ENCODE assay signal across 12 cellular contexts in genomic region chr3:197317250-197317963, GRCh38. TPM values are rescaled to one million over a fixed set of nuclear protein-coding genes. Genes with fewer than 3 reads are reported as not detected.
DNase-seq lines count a peak whose midpoint lies in the region; ATAC-seq and TF ChIP-seq lines count a peak whose summit lies in the region.
"Had no signal": no experiment of that assay in that cellular context is flagged by ENCODE, and none has a peak within 500 bp of the region (broad histone marks: within the 10 kb centered on the region; RNA-seq: fewer than 3 reads in every experiment).

No MANE protein-coding gene starts in this region.

- H3K9ac ChIP-seq in HCT116 (ENCODE audit: low read length): no peak overlapping the region
- H3K9ac ChIP-seq in SK-N-SH: no peak overlapping the region
- no peak overlapping the region for H3K9ac ChIP-seq in smooth muscle cell (ENCODE audit: low read depth)

- H3K4me1 ChIP-seq in HCT116 (ENCODE audit: control insufficient read depth in 1 of 2, insufficient read depth in 2 of 2, low read length in 2 of 2) (peaks cover 7 to 20% of the 10 kb centered on the region in 2 experiments; a peak in 3 of 4 replicates), SK-N-SH (ENCODE audit: control insufficient read depth in 1 of 2, insufficient read depth in 2 of 2, low read depth in 1 of 2, low read length in 1 of 2) (no peaks in the 10 kb centered on the region), smooth muscle cell (ENCODE audit: low read depth) (no peaks in the 10 kb centered on the region)

- DNase-seq in HCT116 (ENCODE audit: low read depth, low spot score): peak; percentile 72
- DNase-seq in SK-N-SH: no peak
- DNase-seq in fibroblast of peridontal ligament (ENCODE audit: extremely low read depth): peak; percentile 96
- DNase-seq in smooth muscle cell (lab: John Stamatoyannopoulos, UW; ENCODE audit: unreplicated experiment): no peak
- DNase-seq in GM13976 (ENCODE audit: low spot score): no peak
- no peak for DNase-seq in caudate nucleus (lab: John Stamatoyannopoulos, UW)
- DNase-seq in activated T-cell treated with anti-CD3 and anti-CD28 coated beads, Interleukin-2, amount 50 U/mL, for 4 hours: no peak
- DNase-seq: activated CD4-positive, alpha-beta T cell treated with anti-CD3 and anti-CD28 coated beads for 4 hours; GDM1; MM.1S had no signal

- no peaks in the 10 kb centered on the region for H3K36me3 ChIP-seq in HCT116 (ENCODE audit: control insufficient read depth in 1 of 2, insufficient read depth in 2 of 2, low read length in 2 of 2)
- H3K36me3 ChIP-seq in SK-N-SH (replicated peaks in 1 of 2; ENCODE audit: control insufficient read depth in 1 of 2, insufficient read depth in 2 of 2, low read length in 1 of 2): no peaks in the 10 kb centered on the region
- no peaks in the 10 kb centered on the region for H3K36me3 ChIP-seq in smooth muscle cell (ENCODE audit: low read depth)
- H3K36me3 ChIP-seq: neutrophil had no signal

- H3K4me1 Mint-ChIP-seq in activated T-cell treated with anti-CD3 and anti-CD28 coated beads, Interleukin-2, amount 50 U/mL, for 4 hours (ENCODE audit: low read depth): no peaks in the 10 kb centered on the region

- peak; percentile 89 for ATAC-seq in HCT116
- ATAC-seq in activated T-cell treated with anti-CD3 and anti-CD28 coated beads, Interleukin-2, amount 50 U/mL, for 4 hours: no peak
- ATAC-seq: Panc1 had no signal

- no peak for TF ChIP-seq POLR2A in HCT116 (IDR thresholded peaks at IDR 0.05; ENCODE audit: borderline replicate concordance, extremely low read depth, insufficient read depth, insufficient read length)

- no TSS peak for BruUV-seq in HCT116 (replicated peaks; lab: Mats Ljungman, UMichigan)

- H3K4me3 Mint-ChIP-seq in activated T-cell treated with anti-CD3 and anti-CD28 coated beads, Interleukin-2, amount 50 U/mL, for 4 hours: no peak overlapping the region

- intact Hi-C loops in HCT116 (cut with micrococcal nuclease): no loop called here

- RAD21 ChIA-PET in HCT116 (lab: Charles Lee; ENCODE audit: low non-redundant PET in 1 of 2, low total read pairs in 2 of 2, uncharacterized antibody in 2 of 2, unreplicated experiment in 2 of 2): no interaction called here

- H3K4me3 ChIP-seq in HCT116 (replicated peaks in 1 of 2; ENCODE audit: low read depth in 1 of 2, low read length in 2 of 2) (peak overlapping the region in 1 of 2 experiments; percentile 26; a peak in 2 of 4 replicates), SK-N-SH (ENCODE audit: low read depth in 2 of 2, low read length in 1 of 2) (no peak overlapping the region), smooth muscle cell (no peak overlapping the region)

- POLR2A ChIA-PET in HCT116 (lab: Charles Lee): no interaction called here
- POLR2A ChIA-PET in SK-N-SH (lab: Yijun Ruan, JAX): no interaction called here

- H3K9me3 Mint-ChIP-seq in activated T-cell treated with anti-CD3 and anti-CD28 coated beads, Interleukin-2, amount 50 U/mL, for 4 hours: peaks cover 3% of the 10 kb centered on the region

- peak overlapping the region; percentile 91 for H2AFZ ChIP-seq in HCT116 (ENCODE audit: low read depth, low read length, poor library complexity, severe bottlenecking)
- H2AFZ ChIP-seq in SK-N-SH (ENCODE audit: low read depth): no peak overlapping the region
- H2AFZ ChIP-seq in smooth muscle cell (ENCODE audit: low read depth): no peak overlapping the region

- H4K20me1 ChIP-seq in HCT116 (ENCODE audit: insufficient read depth): no peaks in the 10 kb centered on the region
- H4K20me1 ChIP-seq in SK-N-SH (ENCODE audit: insufficient read depth): no peaks in the 10 kb centered on the region
- H4K20me1 ChIP-seq in smooth muscle cell (ENCODE audit: low read depth): no peaks in the 10 kb centered on the region

- in situ Hi-C loops in GM13976 (cut with MboI; ENCODE audit: low sequenced_read_pairs, unreplicated experiment): no loop called here

- 71% methylated on average over 9 of the region's 9 CpGs for WGBS in SK-N-SH (ENCODE audit: low lambda C conversion rate)
- 46% methylated on average over 9 of the region's 9 CpGs for WGBS in smooth muscle cell (ENCODE audit: low lambda C conversion rate)

- TF ChIP-seq RAD21 in HCT116 (IDR thresholded peaks at IDR 0.05; ENCODE audit: low read depth): no peak
- TF ChIP-seq RAD21 in SK-N-SH (IDR thresholded peaks at IDR 0.05; ENCODE audit: low read length): no peak

- TF ChIP-seq CTCF in HCT116 (IDR thresholded peaks at IDR 0.05 in 2 of 3, conservative IDR thresholded peaks at IDR 0.05 in 1 of 3; ENCODE audit: borderline replicate concordance in 1 of 3, insufficient read depth in 1 of 3, low read depth in 2 of 3, low read length in 2 of 3) (no peak), SK-N-SH (IDR thresholded peaks at IDR 0.05) (no peak), smooth muscle cell (IDR thresholded peaks at IDR 0.05; ENCODE audit: borderline replicate concordance, insufficient read depth, poor library complexity, severe bottlenecking) (no peak), GM13976 (IDR thresholded peaks at IDR 0.05; ENCODE audit: borderline replicate concordance, control extremely low read depth, extremely low read depth, insufficient read depth, missing control alignments) (no peak)

- H3K9me2 ChIP-seq in HCT116 (ENCODE audit: insufficient read depth) (no peaks in the 10 kb centered on the region), SK-N-SH (no peaks in the 10 kb centered on the region)

- peaks cover 22% of the 10 kb centered on the region for H3K27me3 Mint-ChIP-seq in activated T-cell treated with anti-CD3 and anti-CD28 coated beads, Interleukin-2, amount 50 U/mL, for 4 hours (ENCODE audit: low read depth)

- H3K27me3 ChIP-seq in HCT116 (ENCODE audit: insufficient read depth, low read length): no peaks in the 10 kb centered on the region
- no peaks in the 10 kb centered on the region for H3K27me3 ChIP-seq in SK-N-SH (ENCODE audit: insufficient read depth)
- no peaks in the 10 kb centered on the region for H3K27me3 ChIP-seq in smooth muscle cell (ENCODE audit: low read depth)

- no peak for TF ChIP-seq EP300 in SK-N-SH (IDR thresholded peaks at IDR 0.05; ENCODE audit: borderline replicate concordance in 1 of 2, low read depth in 1 of 2, low read length in 1 of 2)

- H3K9me3 ChIP-seq in HCT116 (ENCODE audit: control insufficient read depth in 1 of 2, insufficient read depth in 1 of 2, low read depth in 1 of 2, low read length in 2 of 2): no peaks in the 10 kb centered on the region
- peaks cover 8% of the 10 kb centered on the region for H3K9me3 ChIP-seq in SK-N-SH
- H3K9me3 ChIP-seq in smooth muscle cell (replicated peaks; ENCODE audit: low read depth): no peaks in the 10 kb centered on the region
- H3K9me3 ChIP-seq: neutrophil had no signal

- H3K36me3 Mint-ChIP-seq in activated T-cell treated with anti-CD3 and anti-CD28 coated beads, Interleukin-2, amount 50 U/mL, for 4 hours (ENCODE audit: insufficient read depth): no peaks in the 10 kb centered on the region

- H3K79me2 ChIP-seq in HCT116 (ENCODE audit: insufficient read depth, low read length) (no peaks in the 10 kb centered on the region), SK-N-SH (ENCODE audit: insufficient read depth) (no peaks in the 10 kb centered on the region), smooth muscle cell (ENCODE audit: low read depth) (no peaks in the 10 kb centered on the region)

- CTCF ChIA-PET in HCT116 (lab: Charles Lee) (interaction anchor here (0.9 kb wide), 2 partner anchors 13 to 15 kb away, joined by 3 to 5 read pairs; no protein-coding TSS in a partner anchor), SK-N-SH (lab: Yijun Ruan, JAX) (interaction anchor here (1.1 kb wide), 1 partner anchor 12 kb away, joined by 3 read pairs; no protein-coding TSS in a partner anchor)

- H3K27ac ChIP-seq in HCT116 (ENCODE audit: low read depth, low read length) (peak overlapping the region; percentile 7; the same call in 1 of the 2 replicates), SK-N-SH (ENCODE audit: low read depth in 2 of 2, low read length in 1 of 2) (no peak overlapping the region), smooth muscle cell (ENCODE audit: low read depth) (peak overlapping the region; percentile 46), caudate nucleus (ENCODE audit: low read depth, low read length) (no peak overlapping the region)
- H3K27ac ChIP-seq: neutrophil had no signal

- H3K4me2 ChIP-seq in HCT116 (ENCODE audit: low read length): peak overlapping the region; percentile 65
- no peak overlapping the region for H3K4me2 ChIP-seq in SK-N-SH
- H3K4me2 ChIP-seq in smooth muscle cell: peak overlapping the region; percentile 63

- H3F3A ChIP-seq in SK-N-SH (replicated peaks; ENCODE audit: insufficient read depth): no peaks in the 10 kb centered on the region
- H3F3A ChIP-seq in smooth muscle cell (ENCODE audit: low read depth): peaks cover 9% of the 10 kb centered on the region

TF ChIP-seq in HCT116, 20 proteins besides CTCF, POLR2A, EP300 and RAD21 (continues in another document):
- TF ChIP-seq MAX (IDR thresholded peaks at IDR 0.05): peak; percentile 52
- 0 out of 2 replicates have a peak, but pooled peaks have one; percentile 57 for TF ChIP-seq CBX3 (IDR thresholded peaks at IDR 0.05; ENCODE audit: low read depth)

TF ChIP-seq in SK-N-SH, 30 proteins besides CTCF, POLR2A, EP300 and RAD21:
- TF ChIP-seq JUND (IDR thresholded peaks at IDR 0.05): peak; percentile 46
- no peak for TF ChIP-seq FOXJ3 (CRISPR knock-in tag; IDR thresholded peaks at IDR 0.05)
- TF ChIP-seq FOSL2 (IDR thresholded peaks at IDR 0.05; ENCODE audit: borderline replicate concordance, low read depth): peak; percentile 66; the same call in 1 of the 2 replicates
- no peak for TF ChIP-seq MEF2A (IDR thresholded peaks at IDR 0.05; ENCODE audit: borderline replicate concordance, low read depth)
- no peak for TF ChIP-seq CHD2 (IDR thresholded peaks at IDR 0.05; ENCODE audit: low read length, partially characterized antibody)

RNA-seq across cellular contexts. Expression of gene DLG1, which starts 19.0 kb away (rescaled TPM):
- total RNA-seq in HCT116 (2021; ENCODE audit: unreplicated experiment) (89.8 TPM), smooth muscle cell (69.0 and 118 TPM in 2 replicates)
- polyA plus RNA-seq in HCT116 (2012): 23.3 and 30.4 TPM in 2 replicates
- polyA plus RNA-seq in SK-N-SH (2012; rRNA removed) (16.5 and 21.0 TPM in 2 replicates), smooth muscle cell (23.5 and 31.7 TPM in 2 replicates)
- polyA plus RNA-seq in SK-N-SH (2012; cell fraction: cytosol; rRNA removed): 24.3 and 26.7 TPM in 2 replicates
- 16.9 and 38.8 TPM in 2 replicates for polyA plus RNA-seq in SK-N-SH (2012; cell fraction: nucleus; rRNA removed)
- 10 to 100 TPM; 42.3 to 44.3 (median 44.3) TPM for total RNA-seq in activated T-cell treated with anti-CD3 and anti-CD28 coated beads, Interleukin-2, amount 50 U/mL, for 4 hours

Comparison
In these comparisons a context has a peak if more than half of its experiments do, and no peak if none do; other contexts are left out.
1. DNase-seq: peak in HCT116 (single experiment) and fibroblast of peridontal ligament (single experiment); none in SK-N-SH (single experiment), smooth muscle cell (single experiment), GM13976 (single experiment), caudate nucleus (0 of 61) and activated T-cell treated with anti-CD3 and anti-CD28 coated beads, Interleukin-2, amount 50 U/mL, for 4 hours (single experiment).
2. H3K27ac ChIP-seq: peak in HCT116 (single experiment) and smooth muscle cell (single experiment); none in SK-N-SH (0 of 2) and caudate nucleus (single experiment).
3. Of the 11 proteins assayed by ChIP-seq in both SK-N-SH and HCT116: peak only in SK-N-SH: none; only in HCT116: MAX, POLR2AphosphoS5 and SIN3A; in both: JUND; in neither: 7.